ENCODE assay signal across 10 cellular contexts in genomic region chr12:67222302-67222701, GRCh38. TPM values are rescaled to one million over a fixed set of nuclear protein-coding genes. Genes with fewer than 3 reads are reported as not detected.
DNase-seq lines count a peak whose midpoint lies in the region; FAIRE-seq and TF ChIP-seq lines count a peak whose summit lies in the region.
"Had no signal": no experiment of that assay in that cellular context is flagged by ENCODE, and none has a peak within 500 bp of the region (broad histone marks: within the 10 kb centered on the region; RNA-seq: fewer than 3 reads in every experiment).

No MANE protein-coding gene starts in this region.

- TF ChIP-seq CTCF in bronchial epithelial cell (IDR thresholded peaks at IDR 0.05; ENCODE audit: insufficient read depth, low read length, severe bottlenecking) = peak; percentile 70

- DNase-seq in NCI-H1436 (lab: John Stamatoyannopoulos, UW) = peak; percentile 20
- no peak for DNase-seq in NCI-H1436 treated with DMSO at 0.1 percent for 48 hours (lab: John Stamatoyannopoulos, UW)
- peak; percentile 42 to 81 for DNase-seq in NCI-H2081 (lab: John Stamatoyannopoulos, UW)
- peak; percentile 54 for DNase-seq in bronchial epithelial cell (ENCODE audit: low read depth)
- peak; percentile 9 for DNase-seq in pons (ENCODE audit: low spot score)
- DNase-seq in activated effector memory CD4-positive, alpha-beta T cell treated with Interleukin-2 at 50 U/mL for 16 hours = no peak
- no peak for DNase-seq in activated CD4-positive, alpha-beta T cell treated with anti-CD3 and anti-CD28 coated beads, Interleukin-2, amount 50 U/mL, for 48 hours
- DNase-seq in activated CD4-positive, CD25-positive, alpha-beta regulatory T cell treated with anti-CD3 and anti-CD28 coated beads, Interleukin-2, amount 50 U/mL, for 72 hours = no peak
- DNase-seq: CD4-positive, CD25-positive, alpha-beta regulatory T cell; left colon had no signal

- peaks cover 4% of the 10 kb centered on the region for H3K27me3 ChIP-seq in bronchial epithelial cell (ENCODE audit: control insufficient read depth, insufficient read depth, low read length)

- FAIRE-seq in bronchial epithelial cell (lab: Jason Lieb, UNC) = no peak

- H3K4me3 ChIP-seq in bronchial epithelial cell (ENCODE audit: low read depth, low read length) = no peak overlapping the region

- no peaks in the 10 kb centered on the region for H3K36me3 ChIP-seq in bronchial epithelial cell (ENCODE audit: control insufficient read depth, insufficient read depth, low read length)

RNA-seq across cellular contexts. Expression of gene CAND1, which starts 46.9 kb away (rescaled TPM):
- total RNA-seq in bronchial epithelial cell = 92.1 and 109 TPM in 2 replicates

Comparison
In these comparisons a context has a peak if more than half of its experiments do, and no peak if none do; other contexts are left out.
1. DNase-seq: peak in NCI-H1436 (single experiment), NCI-H2081 (2 of 2), bronchial epithelial cell (single experiment) and pons (single experiment); none in NCI-H1436 treated with DMSO at 0.1 percent for 48 hours (single experiment), activated effector memory CD4-positive, alpha-beta T cell treated with Interleukin-2 at 50 U/mL for 16 hours (single experiment), activated CD4-positive, alpha-beta T cell treated with anti-CD3 and anti-CD28 coated beads, Interleukin-2, amount 50 U/mL, for 48 hours (0 of 2) and activated CD4-positive, CD25-positive, alpha-beta regulatory T cell treated with anti-CD3 and anti-CD28 coated beads, Interleukin-2, amount 50 U/mL, for 72 hours (single experiment).